1 cellular context compared by ENCODE assay signal in genomic region chr1:230420372-230420771, GRCh38. TPM values are rescaled to one million over a fixed set of nuclear protein-coding genes. Genes with fewer than 3 reads are reported as not detected.
"Had no signal": no experiment of that assay in that cellular context is flagged by ENCODE, and none has a peak within 500 bp of the region (broad histone marks: within the 10 kb centered on the region; RNA-seq: fewer than 3 reads in every experiment).

No MANE protein-coding gene starts in this region.

RNA-seq across cellular contexts. Expression of gene PGBD5, which starts 5.8 kb away (rescaled TPM):
- total RNA-seq: NCI-H460 had no signal
